Comparison of ENCODE assay signal across 1 cellular context in the genomic region with DNA sequence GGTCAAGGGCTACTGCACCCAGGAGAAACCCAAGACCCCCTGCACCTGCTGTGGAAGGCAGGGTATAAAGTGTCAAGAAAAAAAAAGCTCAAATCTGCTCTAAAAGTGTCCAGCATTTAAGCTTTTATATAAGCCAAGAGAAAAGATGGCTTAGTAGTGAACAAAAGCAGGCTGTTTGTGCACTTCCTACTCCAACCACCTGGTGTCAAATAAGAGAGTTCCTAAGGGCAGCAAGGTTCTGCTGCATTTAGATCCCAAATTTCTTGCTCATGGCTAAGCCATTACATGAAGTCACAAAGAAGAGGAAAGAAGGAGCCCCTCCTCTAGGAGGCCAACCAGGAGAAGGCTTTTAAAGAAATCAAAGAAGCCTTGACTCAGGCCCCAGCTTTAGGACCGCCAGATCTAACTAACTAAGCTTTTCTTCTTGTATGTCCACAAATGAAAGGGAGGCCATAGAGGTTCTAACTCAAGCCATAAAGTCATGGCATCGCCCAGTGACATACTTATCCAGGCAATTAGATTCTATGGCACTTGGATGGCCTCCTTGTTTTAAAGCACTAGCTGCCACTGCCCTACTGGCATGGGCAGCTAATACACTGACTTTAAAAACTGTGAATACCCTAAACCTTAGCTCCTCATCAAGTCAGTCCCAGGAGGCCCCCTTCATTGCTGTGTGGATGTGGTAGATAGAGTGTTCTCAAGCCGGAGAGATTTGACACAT.
TF ChIP-seq lines count a peak whose summit lies in the region.

No MANE protein-coding gene starts in this region.

TF ChIP-seq in WTC11, 78 proteins besides CTCF, POLR2A, EP300 and RAD21 (continued from another document):
- TF ChIP-seq, protein P1, sequence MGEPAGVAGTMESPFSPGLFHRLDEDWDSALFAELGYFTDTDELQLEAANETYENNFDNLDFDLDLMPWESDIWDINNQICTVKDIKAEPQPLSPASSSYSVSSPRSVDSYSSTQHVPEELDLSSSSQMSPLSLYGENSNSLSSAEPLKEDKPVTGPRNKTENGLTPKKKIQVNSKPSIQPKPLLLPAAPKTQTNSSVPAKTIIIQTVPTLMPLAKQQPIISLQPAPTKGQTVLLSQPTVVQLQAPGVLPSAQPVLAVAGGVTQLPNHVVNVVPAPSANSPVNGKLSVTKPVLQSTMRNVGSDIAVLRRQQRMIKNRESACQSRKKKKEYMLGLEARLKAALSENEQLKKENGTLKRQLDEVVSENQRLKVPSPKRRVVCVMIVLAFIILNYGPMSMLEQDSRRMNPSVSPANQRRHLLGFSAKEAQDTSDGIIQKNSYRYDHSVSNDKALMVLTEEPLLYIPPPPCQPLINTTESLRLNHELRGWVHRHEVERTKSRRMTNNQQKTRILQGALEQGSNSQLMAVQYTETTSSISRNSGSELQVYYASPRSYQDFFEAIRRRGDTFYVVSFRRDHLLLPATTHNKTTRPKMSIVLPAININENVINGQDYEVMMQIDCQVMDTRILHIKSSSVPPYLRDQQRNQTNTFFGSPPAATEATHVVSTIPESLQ (CRISPR knock-in tag; IDR thresholded peaks at IDR 0.05), result no peak
- no peak for TF ChIP-seq AR (CRISPR knock-in tag; IDR thresholded peaks at IDR 0.05)
- TF ChIP-seq, protein P2, sequence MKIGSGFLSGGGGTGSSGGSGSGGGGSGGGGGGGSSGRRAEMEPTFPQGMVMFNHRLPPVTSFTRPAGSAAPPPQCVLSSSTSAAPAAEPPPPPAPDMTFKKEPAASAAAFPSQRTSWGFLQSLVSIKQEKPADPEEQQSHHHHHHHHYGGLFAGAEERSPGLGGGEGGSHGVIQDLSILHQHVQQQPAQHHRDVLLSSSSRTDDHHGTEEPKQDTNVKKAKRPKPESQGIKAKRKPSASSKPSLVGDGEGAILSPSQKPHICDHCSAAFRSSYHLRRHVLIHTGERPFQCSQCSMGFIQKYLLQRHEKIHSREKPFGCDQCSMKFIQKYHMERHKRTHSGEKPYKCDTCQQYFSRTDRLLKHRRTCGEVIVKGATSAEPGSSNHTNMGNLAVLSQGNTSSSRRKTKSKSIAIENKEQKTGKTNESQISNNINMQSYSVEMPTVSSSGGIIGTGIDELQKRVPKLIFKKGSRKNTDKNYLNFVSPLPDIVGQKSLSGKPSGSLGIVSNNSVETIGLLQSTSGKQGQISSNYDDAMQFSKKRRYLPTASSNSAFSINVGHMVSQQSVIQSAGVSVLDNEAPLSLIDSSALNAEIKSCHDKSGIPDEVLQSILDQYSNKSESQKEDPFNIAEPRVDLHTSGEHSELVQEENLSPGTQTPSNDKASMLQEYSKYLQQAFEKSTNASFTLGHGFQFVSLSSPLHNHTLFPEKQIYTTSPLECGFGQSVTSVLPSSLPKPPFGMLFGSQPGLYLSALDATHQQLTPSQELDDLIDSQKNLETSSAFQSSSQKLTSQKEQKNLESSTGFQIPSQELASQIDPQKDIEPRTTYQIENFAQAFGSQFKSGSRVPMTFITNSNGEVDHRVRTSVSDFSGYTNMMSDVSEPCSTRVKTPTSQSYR (CRISPR knock-in tag; IDR thresholded peaks at IDR 0.05), result no peak
- no peak for TF ChIP-seq ZNF121 (CRISPR knock-in tag; IDR thresholded peaks at IDR 0.05)
- TF ChIP-seq, protein P3, sequence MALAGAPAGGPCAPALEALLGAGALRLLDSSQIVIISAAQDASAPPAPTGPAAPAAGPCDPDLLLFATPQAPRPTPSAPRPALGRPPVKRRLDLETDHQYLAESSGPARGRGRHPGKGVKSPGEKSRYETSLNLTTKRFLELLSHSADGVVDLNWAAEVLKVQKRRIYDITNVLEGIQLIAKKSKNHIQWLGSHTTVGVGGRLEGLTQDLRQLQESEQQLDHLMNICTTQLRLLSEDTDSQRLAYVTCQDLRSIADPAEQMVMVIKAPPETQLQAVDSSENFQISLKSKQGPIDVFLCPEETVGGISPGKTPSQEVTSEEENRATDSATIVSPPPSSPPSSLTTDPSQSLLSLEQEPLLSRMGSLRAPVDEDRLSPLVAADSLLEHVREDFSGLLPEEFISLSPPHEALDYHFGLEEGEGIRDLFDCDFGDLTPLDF (CRISPR knock-in tag; IDR thresholded peaks at IDR 0.05), result no peak
- TF ChIP-seq ATF2 (CRISPR knock-in tag; IDR thresholded peaks at IDR 0.05; ENCODE audit: borderline replicate concordance, low read depth), result no peak
- no peak for TF ChIP-seq E2F5 (CRISPR knock-in tag; IDR thresholded peaks at IDR 0.05)
- TF ChIP-seq NR1H2 (CRISPR knock-in tag; IDR thresholded peaks at IDR 0.05), result no peak
- TF ChIP-seq, protein P4, sequence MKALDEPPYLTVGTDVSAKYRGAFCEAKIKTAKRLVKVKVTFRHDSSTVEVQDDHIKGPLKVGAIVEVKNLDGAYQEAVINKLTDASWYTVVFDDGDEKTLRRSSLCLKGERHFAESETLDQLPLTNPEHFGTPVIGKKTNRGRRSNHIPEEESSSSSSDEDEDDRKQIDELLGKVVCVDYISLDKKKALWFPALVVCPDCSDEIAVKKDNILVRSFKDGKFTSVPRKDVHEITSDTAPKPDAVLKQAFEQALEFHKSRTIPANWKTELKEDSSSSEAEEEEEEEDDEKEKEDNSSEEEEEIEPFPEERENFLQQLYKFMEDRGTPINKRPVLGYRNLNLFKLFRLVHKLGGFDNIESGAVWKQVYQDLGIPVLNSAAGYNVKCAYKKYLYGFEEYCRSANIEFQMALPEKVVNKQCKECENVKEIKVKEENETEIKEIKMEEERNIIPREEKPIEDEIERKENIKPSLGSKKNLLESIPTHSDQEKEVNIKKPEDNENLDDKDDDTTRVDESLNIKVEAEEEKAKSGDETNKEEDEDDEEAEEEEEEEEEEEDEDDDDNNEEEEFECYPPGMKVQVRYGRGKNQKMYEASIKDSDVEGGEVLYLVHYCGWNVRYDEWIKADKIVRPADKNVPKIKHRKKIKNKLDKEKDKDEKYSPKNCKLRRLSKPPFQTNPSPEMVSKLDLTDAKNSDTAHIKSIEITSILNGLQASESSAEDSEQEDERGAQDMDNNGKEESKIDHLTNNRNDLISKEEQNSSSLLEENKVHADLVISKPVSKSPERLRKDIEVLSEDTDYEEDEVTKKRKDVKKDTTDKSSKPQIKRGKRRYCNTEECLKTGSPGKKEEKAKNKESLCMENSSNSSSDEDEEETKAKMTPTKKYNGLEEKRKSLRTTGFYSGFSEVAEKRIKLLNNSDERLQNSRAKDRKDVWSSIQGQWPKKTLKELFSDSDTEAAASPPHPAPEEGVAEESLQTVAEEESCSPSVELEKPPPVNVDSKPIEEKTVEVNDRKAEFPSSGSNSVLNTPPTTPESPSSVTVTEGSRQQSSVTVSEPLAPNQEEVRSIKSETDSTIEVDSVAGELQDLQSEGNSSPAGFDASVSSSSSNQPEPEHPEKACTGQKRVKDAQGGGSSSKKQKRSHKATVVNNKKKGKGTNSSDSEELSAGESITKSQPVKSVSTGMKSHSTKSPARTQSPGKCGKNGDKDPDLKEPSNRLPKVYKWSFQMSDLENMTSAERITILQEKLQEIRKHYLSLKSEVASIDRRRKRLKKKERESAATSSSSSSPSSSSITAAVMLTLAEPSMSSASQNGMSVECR (CRISPR knock-in tag; IDR thresholded peaks at IDR 0.05; ENCODE audit: borderline replicate concordance), result no peak
- TF ChIP-seq NR2C2 (CRISPR knock-in tag; IDR thresholded peaks at IDR 0.05), result no peak
- no peak for TF ChIP-seq PRDM15 (CRISPR knock-in tag; IDR thresholded peaks at IDR 0.05)
- no peak for TF ChIP-seq TEAD4 (CRISPR knock-in tag; IDR thresholded peaks at IDR 0.05)
